ENCODE assay signal across 9 cellular contexts in genomic region chr16:85573696-85574641, GRCh38. TPM values are rescaled to one million over a fixed set of nuclear protein-coding genes. Genes with fewer than 3 reads are reported as not detected.
A peak's percentile ranks its signal among the peaks of the same experiment; 100 is the strongest.
DNase-seq lines count a peak whose midpoint lies in the region; ATAC-seq and TF ChIP-seq lines count a peak whose summit lies in the region.
"Had no signal": no experiment of that assay in that cellular context is flagged by ENCODE, and none has a peak within 500 bp of the region (broad histone marks: within the 10 kb centered on the region; RNA-seq: fewer than 3 reads in every experiment).

No MANE protein-coding gene starts in this region.

- peaks cover 25% of the 10 kb centered on the region for H3K4me1 Mint-ChIP-seq in activated T-helper 17 cell treated with anti-CD3 and anti-CD28 coated beads, Interleukin-2, amount 50 U/mL, for 72 hours
- H3K4me1 Mint-ChIP-seq in HFFc6 (ENCODE audit: low read depth) = peaks cover 55% of the 10 kb centered on the region

- ATAC-seq in activated T-helper 17 cell treated with anti-CD3 and anti-CD28 coated beads, Interleukin-2, amount 50 U/mL, for 72 hours (replicated peaks) = no peak
- ATAC-seq: stimulated activated naive CD8-positive, alpha-beta T cell treated with anti-CD3 and anti-CD28 coated beads, Interleukin-15, Interleukin-2, amounts not matched to agents 100 U/mL and 50 U/mL, for 24 hours had no signal

- H3K4me3 Mint-ChIP-seq in activated T-helper 17 cell treated with anti-CD3 and anti-CD28 coated beads, Interleukin-2, amount 50 U/mL, for 72 hours = no peak overlapping the region
- H3K4me3 Mint-ChIP-seq in HFFc6 = no peak overlapping the region

- TF ChIP-seq CTCF in fibroblast of pulmonary artery (IDR thresholded peaks at IDR 0.05; ENCODE audit: low read length, missing control alignments) (no peak), HFFc6 (IDR thresholded peaks at IDR 0.05) (no peak)

- no peak overlapping the region for H3K4me3 ChIP-seq in BLaER1 treated with 17β-estradiol and CSF1 and Interleukin-3, amounts not matched to agents 10 nM and 100 nM
- H3K4me3 ChIP-seq in SJCRH30 (peak overlapping the region; percentile 2; the same call in 1 of the 2 replicates), fibroblast of pulmonary artery (replicated peaks; ENCODE audit: low read depth, low read length) (no peak overlapping the region)

- H3K4me2 ChIP-seq in BLaER1 treated with 17β-estradiol and CSF1 and Interleukin-3, amounts not matched to agents 10 nM and 100 nM = peak overlapping the region; percentile 59 to 99 (median 95)

- DNase-seq in SJCRH30 = peak; percentile 93 to 94
- DNase-seq in fibroblast of pulmonary artery (ENCODE audit: low read depth) = peak; percentile 85
- peak; percentile 27 for DNase-seq in occipital lobe (lab: John Stamatoyannopoulos, UW)
- no peak for DNase-seq in NOMO-1 treated with dmso at 0.1 percent for 144 hours (lab: John Stamatoyannopoulos, UW; ENCODE audit: unreplicated experiment)
- DNase-seq in stimulated activated CD4-positive, alpha-beta T cell treated with anti-CD3 and anti-CD28 coated beads, Interleukin-2, amount 100 ng/mL, for 48 hours = no peak
- no peak for DNase-seq in HFFc6
- DNase-seq: stimulated activated naive CD8-positive, alpha-beta T cell treated with anti-CD3 and anti-CD28 coated beads, Interleukin-15, Interleukin-2, amounts not matched to agents 100 U/mL and 50 U/mL, for 24 hours had no signal

- no peaks in the 10 kb centered on the region for H3K27me3 Mint-ChIP-seq in activated T-helper 17 cell treated with anti-CD3 and anti-CD28 coated beads, Interleukin-2, amount 50 U/mL, for 72 hours
- no peaks in the 10 kb centered on the region; the same call in none of the 2 replicates for H3K27me3 Mint-ChIP-seq in HFFc6 (ENCODE audit: insufficient read depth)

- H3K27me3 ChIP-seq in BLaER1 treated with 17β-estradiol and CSF1 and Interleukin-3, amounts not matched to agents 10 nM and 100 nM = peaks cover 0 to 53% (median 0%) of the 10 kb centered on the region in 11 experiments; a peak in 8 of 22 replicates
- no peaks in the 10 kb centered on the region for H3K27me3 ChIP-seq in SJCRH30

- peak overlapping the region in 9 of 11 experiments; percentile 7 to 62 (median 48); a peak in 13 of 22 replicates for H3K9ac ChIP-seq in BLaER1 treated with 17β-estradiol and CSF1 and Interleukin-3, amounts not matched to agents 10 nM and 100 nM

- H3K36me3 Mint-ChIP-seq in activated T-helper 17 cell treated with anti-CD3 and anti-CD28 coated beads, Interleukin-2, amount 50 U/mL, for 72 hours (ENCODE audit: low read depth) = no peaks in the 10 kb centered on the region
- peaks cover 9% of the 10 kb centered on the region; the same call in 1 of the 2 replicates for H3K36me3 Mint-ChIP-seq in HFFc6 (ENCODE audit: low read depth)

- peaks cover 59 to 95% (median 78%) of the 10 kb centered on the region in 11 experiments for H4K20me1 ChIP-seq in BLaER1 treated with 17β-estradiol and CSF1 and Interleukin-3, amounts not matched to agents 10 nM and 100 nM

- peak overlapping the region in 8 of 11 experiments; percentile 28 to 97 (median 44); a peak in 13 of 22 replicates for H3K27ac ChIP-seq in BLaER1 treated with 17β-estradiol and CSF1 and Interleukin-3, amounts not matched to agents 10 nM and 100 nM
- H3K27ac ChIP-seq in SJCRH30 = peak overlapping the region; percentile 60

- H3K4me1 ChIP-seq in BLaER1 treated with 17β-estradiol and CSF1 and Interleukin-3, amounts not matched to agents 10 nM and 100 nM = peaks cover 64 to 100% (median 100%) of the 10 kb centered on the region in 10 experiments
- H3K4me1 ChIP-seq in SJCRH30 = peaks cover 45% of the 10 kb centered on the region

- H3K36me3 ChIP-seq in BLaER1 treated with 17β-estradiol and CSF1 and Interleukin-3, amounts not matched to agents 10 nM and 100 nM = peaks cover 0 to 4% (median 0%) of the 10 kb centered on the region in 11 experiments; a peak in 8 of 22 replicates
- H3K36me3 ChIP-seq in SJCRH30 = no peaks in the 10 kb centered on the region

- H3K27ac Mint-ChIP-seq in activated T-helper 17 cell treated with anti-CD3 and anti-CD28 coated beads, Interleukin-2, amount 50 U/mL, for 72 hours = no peak overlapping the region
- H3K27ac Mint-ChIP-seq in HFFc6 = no peak overlapping the region

- H3K9me3 ChIP-seq in BLaER1 treated with 17β-estradiol and CSF1 and Interleukin-3, amounts not matched to agents 10 nM and 100 nM (replicated peaks in 1 of 11) = peaks cover 6 to 8% (median 7%) of the 10 kb centered on the region in 11 experiments; a peak in 21 of 22 replicates
- no peaks in the 10 kb centered on the region for H3K9me3 ChIP-seq in SJCRH30 (replicated peaks)

- H3K9me3 Mint-ChIP-seq in activated T-helper 17 cell treated with anti-CD3 and anti-CD28 coated beads, Interleukin-2, amount 50 U/mL, for 72 hours = no peaks in the 10 kb centered on the region
- no peaks in the 10 kb centered on the region for H3K9me3 Mint-ChIP-seq in HFFc6

RNA-seq across cellular contexts. Expression of gene GSE1, which starts 39.2 kb away (rescaled TPM):
- 31.1 and 33.8 TPM in 2 replicates for total RNA-seq in SJCRH30 (2014; rRNA removed; shearing (Covaris generic))
- total RNA-seq in occipital lobe = 18.4 TPM
- 10 to 100 TPM; 12.1 to 17.4 TPM for total RNA-seq in activated T-helper 17 cell treated with anti-CD3 and anti-CD28 coated beads, Interleukin-2, amount 50 U/mL, for 72 hours
- total RNA-seq in HFFc6 (2021; fragmentation: NEBNext Ultra II Directional; extraction: Animal tissue kit (Norgen Biotek cat#: 25700)) = 10 to 100 TPM; 49.2 to 62.3 (median 58.1) TPM

Comparison
In these comparisons a context has a peak if more than half of its experiments do, and no peak if none do; other contexts are left out.
1. DNase-seq: peak in SJCRH30 (2 of 2), fibroblast of pulmonary artery (single experiment) and occipital lobe (single experiment); none in NOMO-1 treated with dmso at 0.1 percent for 144 hours (single experiment), stimulated activated CD4-positive, alpha-beta T cell treated with anti-CD3 and anti-CD28 coated beads, Interleukin-2, amount 100 ng/mL, for 48 hours (0 of 2) and HFFc6 (single experiment).